1 cellular context compared by ENCODE assay signal in genomic region chr6:11343963-11344714, GRCh38.
A peak's percentile ranks its signal among the peaks of the same experiment; 100 is the strongest.
TF ChIP-seq lines count a peak whose summit lies in the region.

No MANE protein-coding gene starts in this region.

TF ChIP-seq in HCT116, 20 proteins besides CTCF, POLR2A, EP300 and RAD21 (continued from another document):
- TF ChIP-seq ZBTB33 (IDR thresholded peaks at IDR 0.05; ENCODE audit: extremely low read depth, insufficient replicate concordance, low read length) (no peak), POLR2AphosphoS5 (IDR thresholded peaks at IDR 0.05; ENCODE audit: low read depth, low read length) (no peak), EZH2phosphoT487 (IDR thresholded peaks at IDR 0.05; ENCODE audit: borderline replicate concordance) (no peak), EGR1 (IDR thresholded peaks at IDR 0.05; ENCODE audit: low read depth) (no peak), FOSL1 (IDR thresholded peaks at IDR 0.05; ENCODE audit: low read depth) (0 out of 2 replicates have a peak, but pooled peaks have one; percentile 9), SRF (IDR thresholded peaks at IDR 0.05; ENCODE audit: low read depth) (no peak), CBX3 (IDR thresholded peaks at IDR 0.05; ENCODE audit: low read depth) (peak; percentile 32; the same call in 1 of the 2 replicates), ELF1 (IDR thresholded peaks at IDR 0.05; ENCODE audit: borderline replicate concordance, low read depth) (no peak), TCF7L2 (IDR thresholded peaks at IDR 0.05; ENCODE audit: borderline replicate concordance, extremely low read depth, insufficient read depth, insufficient read length) (no peak), SIN3A (IDR thresholded peaks at IDR 0.05; ENCODE audit: low read depth) (no peak), YY1 (IDR thresholded peaks at IDR 0.05; ENCODE audit: extremely low read depth, insufficient replicate concordance, low read depth, low read length) (no peak), ZNF274 (IDR thresholded peaks at IDR 0.05; ENCODE audit: low read depth, low read length) (no peak)
- TF ChIP-seq, protein P1, sequence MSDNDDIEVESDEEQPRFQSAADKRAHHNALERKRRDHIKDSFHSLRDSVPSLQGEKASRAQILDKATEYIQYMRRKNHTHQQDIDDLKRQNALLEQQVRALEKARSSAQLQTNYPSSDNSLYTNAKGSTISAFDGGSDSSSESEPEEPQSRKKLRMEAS (IDR thresholded peaks at IDR 0.05) = peak; percentile 82
- TF ChIP-seq, protein P2, sequence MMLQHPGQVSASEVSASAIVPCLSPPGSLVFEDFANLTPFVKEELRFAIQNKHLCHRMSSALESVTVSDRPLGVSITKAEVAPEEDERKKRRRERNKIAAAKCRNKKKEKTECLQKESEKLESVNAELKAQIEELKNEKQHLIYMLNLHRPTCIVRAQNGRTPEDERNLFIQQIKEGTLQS (IDR thresholded peaks at IDR 0.05) = no peak
